10 cellular contexts compared by ENCODE assay signal in genomic region chr6:160221423-160221822, GRCh38. TPM values are rescaled to one million over a fixed set of nuclear protein-coding genes. Genes with fewer than 3 reads are reported as not detected.
DNase-seq lines count a peak whose midpoint lies in the region; ATAC-seq and TF ChIP-seq lines count a peak whose summit lies in the region.
"Had no signal": no experiment of that assay in that cellular context is flagged by ENCODE, and none has a peak within 500 bp of the region (broad histone marks: within the 10 kb centered on the region; RNA-seq: fewer than 3 reads in every experiment).

No MANE protein-coding gene starts in this region.

- TF ChIP-seq POLR2A in body of pancreas (IDR thresholded peaks at IDR 0.05) = no peak

- H3K27me3 ChIP-seq in body of pancreas = no peaks in the 10 kb centered on the region

- 20 to 30% methylated on average over 3 of the region's 3 CpGs for WGBS in body of pancreas, 2 donors

- TF ChIP-seq CTCF in body of pancreas (IDR thresholded peaks at IDR 0.05) (peak in 4 of 7 experiments; percentile 40 to 72 (median 56)), retinal pigment epithelial cell (conservative IDR thresholded peaks at IDR 0.05; ENCODE audit: low read depth, low read length) (peak; percentile 37)

- intact Hi-C loops in body of pancreas (cut with DNase I) = loop anchor here (10.0 kb wide), 1 partner anchor 233 kb away; no protein-coding TSS in a partner anchor

- no peaks in the 10 kb centered on the region for H3K36me3 ChIP-seq in body of pancreas (replicated peaks in 1 of 2; ENCODE audit: insufficient read depth in 1 of 2, low read depth in 2 of 2)

- H3K4me1 ChIP-seq in body of pancreas = peaks cover 3% of the 10 kb centered on the region

- no peak overlapping the region for H3K4me3 ChIP-seq in Jurkat, Clone E6-1 (ENCODE audit: low read length)
- no peak overlapping the region for H3K4me3 ChIP-seq in body of pancreas
- H3K4me3 ChIP-seq in retinal pigment epithelial cell (ENCODE audit: low read length) = no peak overlapping the region

- ATAC-seq in GM19324 (IDR thresholded peaks at IDR 0.05; ENCODE audit: low FRiP score, unreplicated experiment) (peak; percentile 61), body of pancreas (peak; percentile 58)
- no peak for ATAC-seq in activated CD4-positive, CD25-positive, alpha-beta regulatory T cell treated with anti-CD3 and anti-CD28 coated beads, Interleukin-2, amount 50 U/mL, for 24 hours

- H3K9me3 ChIP-seq in body of pancreas = no peaks in the 10 kb centered on the region

- DNase-seq in Jurkat, Clone E6-1 (ENCODE audit: low read depth, low spot score) = peak; percentile 27
- peak in 1 of 4 donors; percentile 2 for DNase-seq in body of pancreas
- DNase-seq in retinal pigment epithelial cell (ENCODE audit: low read depth) = no peak
- no peak for DNase-seq in NCI-H1417 treated with DMSO at 0.1 percent for 48 hours (lab: John Stamatoyannopoulos, UW)
- no peak for DNase-seq in activated T-cell treated with anti-CD3 and anti-CD28 coated beads, Interleukin-2, amount 50 U/mL, for 1 hour
- no peak for DNase-seq in inferior parietal cortex (ENCODE audit: extremely low spot score)
- DNase-seq: naive B cell, NCI-H187 treated with DMSO at 0.1 percent for 48 hours had no signal

- no peak overlapping the region for H3K27ac ChIP-seq in body of pancreas

RNA-seq across cellular contexts. Expression of gene SLC22A2, which starts 37.2 kb away (rescaled TPM):
- polyA plus RNA-seq in Jurkat, Clone E6-1 (2012; ENCODE audit: insufficient read depth, insufficient read length) = not detected
- total RNA-seq in body of pancreas = not detected

Comparison
In these comparisons a context has a peak if more than half of its experiments do, and no peak if none do; other contexts are left out.
1. ATAC-seq: peak in GM19324 (single experiment) and body of pancreas (single experiment); none in activated CD4-positive, CD25-positive, alpha-beta regulatory T cell treated with anti-CD3 and anti-CD28 coated beads, Interleukin-2, amount 50 U/mL, for 24 hours (0 of 2).